8 cellular contexts compared by ENCODE assay signal in the genomic region with DNA sequence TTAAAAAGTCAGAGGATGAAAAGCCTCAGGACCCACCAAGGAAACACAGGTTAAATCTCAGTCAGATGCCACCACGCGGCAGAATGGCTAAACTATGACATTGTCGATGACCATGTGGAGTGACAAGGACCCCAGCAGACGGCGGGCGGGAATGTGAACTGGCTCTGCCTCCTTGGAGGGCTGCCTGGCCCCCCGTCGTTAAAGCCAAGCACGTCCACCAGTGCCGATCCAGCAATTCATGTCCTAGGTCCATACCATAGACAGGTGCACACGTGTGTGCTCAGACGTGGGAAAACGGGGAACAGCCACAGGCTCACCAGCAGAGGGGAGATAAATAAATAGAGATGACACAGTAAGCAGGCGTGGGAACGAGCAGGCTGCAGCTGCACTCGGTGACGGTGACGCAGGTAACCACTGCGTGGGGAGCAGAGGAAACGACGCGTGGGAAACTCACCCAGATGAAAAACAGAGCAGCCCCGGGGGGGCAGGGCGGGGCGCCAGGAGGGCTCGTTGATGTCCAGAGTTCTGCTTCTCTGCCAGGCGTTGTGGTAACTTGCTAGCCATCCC. TPM values are rescaled to one million over a fixed set of nuclear protein-coding genes. Genes with fewer than 3 reads are reported as not detected.
DNase-seq lines count a peak whose midpoint lies in the region; ATAC-seq, FAIRE-seq and TF ChIP-seq lines count a peak whose summit lies in the region.

No MANE protein-coding gene starts in this region.

- peaks cover 2 to 13% of the 10 kb centered on the region in 2 experiments; a peak in 3 of 5 replicates for H3K4me1 ChIP-seq in K562 (replicated peaks in 1 of 2; ENCODE audit: control insufficient read depth in 2 of 2, insufficient read depth in 2 of 2, low read length in 2 of 2)
- peaks cover 0 to 9% (median 0%) of the 10 kb centered on the region in 3 donors for H3K4me1 ChIP-seq in gastroesophageal sphincter

- peaks cover 16% of the 10 kb centered on the region; the same call in 1 of the 2 replicates for H4K20me1 ChIP-seq in K562 (replicated peaks; ENCODE audit: control insufficient read depth, insufficient read depth, low read length)

- DNase-seq in T-helper 9 cell, result peak; percentile 84
- peak in 3 of 4 experiments; percentile 31 to 44 (median 41) for DNase-seq in K562 (ENCODE audit: extremely low read depth in 1 of 4, low spot score in 3 of 4)
- peak; percentile 86 for DNase-seq in stimulated activated CD4-positive, alpha-beta T cell treated with anti-CD3 and anti-CD28 coated beads, Interleukin-15, amount 100 ng/mL, for 24 hours
- no peak for DNase-seq in NCI-H1436 (lab: John Stamatoyannopoulos, UW)
- DNase-seq in occipital lobe (lab: John Stamatoyannopoulos, UW), result no peak

- peak overlapping the region; percentile 12; the same call in 1 of the 2 replicates for H3K4me2 ChIP-seq in K562 (ENCODE audit: insufficient read depth, low read length)

- intact Hi-C loops in K562 (cut with micrococcal nuclease), result no loop called here

- H2AFZ ChIP-seq in K562 (ENCODE audit: low read depth, low read length), result no peak overlapping the region

- in situ Hi-C loops in K562 (cut with MboI), result no loop called here

- 1% methylated on average over 25 of the region's 27 CpGs for WGBS in K562 (ENCODE audit: insufficient coverage, low coverage, missing lambda C conversion rate)
- WGBS in gastroesophageal sphincter (ENCODE audit: low coverage in 1 of 2), 2 donors, result 45 to 59% methylated on average over 13 to 19 of the region's 27 CpGs

- H3K79me2 ChIP-seq in K562 (ENCODE audit: control insufficient read depth, insufficient read depth, low read length), result no peaks in the 10 kb centered on the region

- no peaks in the 10 kb centered on the region for H3K9me1 ChIP-seq in K562 (ENCODE audit: control insufficient read depth, insufficient read depth, low read length)

- 0 out of 4 replicates have a peak, but pooled peaks of 1 of the 2 experiments have one; percentile 3 for TF ChIP-seq RAD21 in K562 (CRISPR knock-in tag; conservative IDR thresholded peaks at IDR 0.05 in 1 of 2, IDR thresholded peaks at IDR 0.05 in 1 of 2)

- CTCF ChIA-PET in K562 (lab: Yijun Ruan, JAX; ENCODE audit: low intra/inter-chr PET ratio), result no interaction called here

- ATAC-seq in GM21825 (IDR thresholded peaks at IDR 0.05; ENCODE audit: unreplicated experiment) (peak; percentile 54), K562 (peak; percentile 50), gastroesophageal sphincter (no peak), HG03469 (IDR thresholded peaks at IDR 0.05; ENCODE audit: unreplicated experiment) (no peak)

- POLR2A ChIA-PET in K562 (lab: Yijun Ruan, JAX), result no interaction called here

- TF ChIP-seq CTCF in K562 (IDR thresholded peaks at IDR 0.05 in 2 of 3, conservative IDR thresholded peaks at IDR 0.05 in 1 of 3; ENCODE audit: insufficient read depth in 2 of 3, low read depth in 1 of 3, low read length in 3 of 3) (peak; percentile 12 to 32 (median 28); a peak in 3 of 6 replicates), gastroesophageal sphincter (IDR thresholded peaks at IDR 0.05) (no peak)

- BruUV-seq in K562 (replicated peaks; lab: Mats Ljungman, UMichigan), result no TSS peak

- TF ChIP-seq EP300 in K562 (IDR thresholded peaks at IDR 0.05; ENCODE audit: low read length), result no peak
- no peak for TF ChIP-seq EP300 in gastroesophageal sphincter (IDR thresholded peaks at IDR 0.05)

- H3K27me3 ChIP-seq in K562 (ENCODE audit: control insufficient read depth in 2 of 2, insufficient read depth in 2 of 2, low read length in 2 of 2) (peaks cover 70 to 88% of the 10 kb centered on the region in 2 experiments), gastroesophageal sphincter (peaks cover 85% of the 10 kb centered on the region)

- H3K9me3 ChIP-seq in K562 (replicated peaks; ENCODE audit: control insufficient read depth, insufficient read depth, low read depth, low read length) (no peaks in the 10 kb centered on the region), gastroesophageal sphincter (peaks cover 0 to 13% (median 0%) of the 10 kb centered on the region in 3 donors)

- TF ChIP-seq POLR2A in K562 (conservative IDR thresholded peaks at IDR 0.05) (no peak), gastroesophageal sphincter (IDR thresholded peaks at IDR 0.05) (no peak)

- peak overlapping the region in 1 of 2 experiments; percentile 55; a peak in 1 of 4 replicates for H3K9ac ChIP-seq in K562 (ENCODE audit: insufficient read depth in 1 of 2, low read depth in 2 of 2, low read length in 2 of 2)

- FAIRE-seq in K562 (lab: Jason Lieb, UNC), result peak; percentile 55

- H3K27ac ChIP-seq in K562 (ENCODE audit: extremely low read depth, low read depth, low read length) (no peak overlapping the region), gastroesophageal sphincter (no peak overlapping the region)

- no peaks in the 10 kb centered on the region for H3K36me3 ChIP-seq in K562 (ENCODE audit: control insufficient read depth, insufficient read depth, low read length)
- no peaks in the 10 kb centered on the region for H3K36me3 ChIP-seq in gastroesophageal sphincter

- H3K4me3 ChIP-seq in K562 (no peak overlapping the region), gastroesophageal sphincter (no peak overlapping the region)

TF ChIP-seq in K562, 482 proteins besides CTCF, POLR2A, EP300 and RAD21 (continues in another document):
- TF ChIP-seq, protein P1, sequence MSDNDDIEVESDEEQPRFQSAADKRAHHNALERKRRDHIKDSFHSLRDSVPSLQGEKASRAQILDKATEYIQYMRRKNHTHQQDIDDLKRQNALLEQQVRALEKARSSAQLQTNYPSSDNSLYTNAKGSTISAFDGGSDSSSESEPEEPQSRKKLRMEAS (CRISPR knock-in tag; IDR thresholded peaks at IDR 0.05), result 0 out of 2 replicates have a peak, but pooled peaks have one; percentile 19
- TF ChIP-seq KLF16 (IDR thresholded peaks at IDR 0.05) (no peak), NFRKB (IDR thresholded peaks at IDR 0.05; ENCODE audit: low read depth) (no peak), COPS2 (conservative IDR thresholded peaks at IDR 0.05) (no peak), SIN3B (IDR thresholded peaks at IDR 0.05; ENCODE audit: low read depth) (no peak), ZNF174 (CRISPR knock-in tag; IDR thresholded peaks at IDR 0.05) (no peak), HDAC1 (IDR thresholded peaks at IDR 0.05) (0 out of 4 replicates have a peak, but pooled peaks of 1 of the 2 experiments have one; percentile 14), ATF1 (CRISPR knock-in tag; IDR thresholded peaks at IDR 0.05) (no peak), ATF1 (tag; IDR thresholded peaks at IDR 0.05) (peak; percentile 14; the same call in 1 of the 2 replicates), CBX8 (IDR thresholded peaks at IDR 0.05; ENCODE audit: borderline replicate concordance, extremely low read depth, low read depth, low read length, poor library complexity, severe bottlenecking) (peak; percentile 50), ZFPM2 (CRISPR knock-in tag; IDR thresholded peaks at IDR 0.05) (no peak), MTA1 (IDR thresholded peaks at IDR 0.05; ENCODE audit: borderline replicate concordance) (no peak), TARDBP (IDR thresholded peaks at IDR 0.05) (no peak)

RNA-seq across cellular contexts. Expression of a gene that starts 28.3 kb away (rescaled TPM):
- 2.7 and 3.7 TPM in 2 replicates for total RNA-seq in K562 (2011; cell fraction: chromatin; rRNA removed; ENCODE audit: low replicate concordance)
- total RNA-seq in K562 (2011; cell fraction: nucleolus; rRNA removed), result 1.2 and 1.6 TPM in 2 replicates
- total RNA-seq in K562 (2011; cell fraction: nucleoplasm; rRNA removed), result 0.95 and 3.4 TPM in 2 replicates
- total RNA-seq in K562 (2014; rRNA removed) (0.18 TPM in 1 of 2 replicates, not detected in the other), K562 (2014; rRNA removed; fragmentation: Illumina TruSeq; extraction: Trizol) (not detected in 2 replicates), K562 (2015; rRNA removed; fragmentation: Illumina TruSeq; extraction: Trizol) (0.15 TPM in 1 of 2 replicates, not detected in the other), K562 (2021) (0.34 TPM in 1 of 2 replicates, not detected in the other), gastroesophageal sphincter (10 to 100 TPM in 2 of 4 donors, 1 to 10 TPM in 2; 5.1 to 14.8 (median 10.4) TPM), occipital lobe (5.5 TPM)
- polyA plus RNA-seq in K562 (2011; rRNA removed) (not detected in 2 replicates), K562 (2014; fragmentation: Illumina TruSeq; extraction: Trizol) (not detected in 2 replicates), K562 (2014; fragmentation: Nextera tagmentation; extraction: Ambion mirVana) (not detected), K562 (2014; rRNA removed) (2.0 TPM in 1 of 2 replicates, not detected in the other)
- polyA plus RNA-seq in K562 (2011; cell fraction: cytosol; rRNA removed), result 0.10 and 0.27 TPM in 2 replicates
- polyA plus RNA-seq in K562 (2011; cell fraction: nucleus; rRNA removed), result 0.58 and 0.59 TPM in 2 replicates
- 0.24 TPM in 1 of 2 replicates, not detected in the other for polyA plus RNA-seq in K562 (2012)
- 0.53 TPM in 1 of 2 replicates, not detected in the other for polyA minus RNA-seq in K562 (2011; rRNA and poly(A)+ RNA removed)
- polyA minus RNA-seq in K562 (2011; cell fraction: cytosol; rRNA and poly(A)+ RNA removed), result not detected in 2 replicates
- 0.54 and 1.1 TPM in 2 replicates for polyA minus RNA-seq in K562 (2011; cell fraction: nucleus; rRNA and poly(A)+ RNA removed)

Comparison
In these comparisons a context has a peak if more than half of its experiments do, and no peak if none do; other contexts are left out.
1. ATAC-seq: peak in GM21825 (single experiment) and K562 (single experiment); none in gastroesophageal sphincter (single experiment) and HG03469 (single experiment).
2. DNase-seq: peak in T-helper 9 cell (single experiment), K562 (3 of 4) and stimulated activated CD4-positive, alpha-beta T cell treated with anti-CD3 and anti-CD28 coated beads, Interleukin-15, amount 100 ng/mL, for 24 hours (single experiment); none in NCI-H1436 (single experiment) and occipital lobe (single experiment).
3. CTCF ChIP-seq: peak in K562 (3 of 3); none in gastroesophageal sphincter (0 of 4).